ENCODE assay signal across 34 cellular contexts in genomic region chr22:27283240-27283639, GRCh38.
"Had no signal": no experiment of that assay in that cellular context is flagged by ENCODE, and none has a peak within 500 bp of the region (broad histone marks: within the 10 kb centered on the region; RNA-seq: fewer than 3 reads in every experiment).

No MANE protein-coding gene starts in this region.

- H3K27ac ChIP-seq: adrenal gland, body of pancreas, brain microvascular endothelial cell, breast epithelium, cardiac muscle cell, VCaP had no signal

- H3K4me1 ChIP-seq: adrenal gland, body of pancreas, breast epithelium had no signal

- H3K9me3 ChIP-seq: adrenal gland, body of pancreas, breast epithelium had no signal

- FAIRE-seq: astrocyte, TTC549 had no signal

- DNase-seq: activated B cell treated with CpG ODN at 0.5 μM for 24 hours; activated CD4-positive, alpha-beta memory T cell treated with anti-CD3 and anti-CD28 coated beads for 36 hours; activated CD4-positive, alpha-beta T cell treated with anti-CD3 and anti-CD28 coated beads for 4 hours; activated CD4-positive, alpha-beta T cell treated with anti-CD3 and anti-CD28 coated beads, Interleukin-2, amount 10 ng/mL, durations not matched to agents 24 days and 14 days; activated CD4-positive, alpha-beta T cell treated with anti-CD3 and anti-CD28 coated beads, Interleukin-2, amount 50 U/mL, for 1 hour; activated CD4-positive, alpha-beta T cell treated with anti-CD3 and anti-CD28 coated beads, Interleukin-2, amount 50 U/mL, for 4 hours; activated CD4-positive, CD25-positive, alpha-beta regulatory T cell treated with anti-CD3 and anti-CD28 coated beads, Interleukin-2, amount 50 U/mL, for 72 hours; activated CD8-positive, alpha-beta memory T cell treated with anti-CD3 and anti-CD28 coated beads, Interleukin-2, amount 50 U/mL, for 4 hours; activated CD8-positive, alpha-beta T cell treated with anti-CD3 and anti-CD28 coated beads for 36 hours; activated effector memory CD4-positive, alpha-beta T cell treated with anti-CD3 and anti-CD28 coated beads, Interleukin-2, amount 50 U/mL, for 16 hours; activated gamma-delta T cell treated with Interleukin-2 at 50 U/mL for 16 hours; activated naive CD4-positive, alpha-beta T cell; activated naive CD4-positive, alpha-beta T cell treated with anti-CD3 and anti-CD28 coated beads for 36 hours; activated naive CD4-positive, alpha-beta T cell treated with anti-CD3 and anti-CD28 coated beads, Interleukin-2, amount 50 U/mL, for 16 hours; activated naive CD8-positive, alpha-beta T cell treated with anti-CD3 and anti-CD28 coated beads for 36 hours; activated T-cell treated with anti-CD3 and anti-CD28 coated beads for 4 hours; activated T-cell treated with anti-CD3 and anti-CD28 coated beads, Interleukin-2, amount 50 U/mL, for 1 hour; activated T-cell treated with anti-CD3 and anti-CD28 coated beads, Interleukin-2, amount 50 U/mL, for 4 hours; activated T-cell treated with anti-CD3 and anti-CD28 coated beads, Interleukin-2, amount 50 U/mL, for 72 hours; adrenal gland; amniotic stem cell; aorta; body of pancreas; brain microvascular endothelial cell; cerebellar nuclear complex; T-helper 1 cell; T-helper 9 cell had no signal

- H3K36me3 ChIP-seq: adrenal gland, brain microvascular endothelial cell, breast epithelium, cardiac muscle cell had no signal

- H3K4me3 ChIP-seq: adrenal gland, body of pancreas, breast epithelium, cardiac muscle cell had no signal

- ATAC-seq: activated CD8-positive, alpha-beta T cell treated with anti-CD3 and anti-CD28 coated beads for 36 hours; activated naive CD4-positive, alpha-beta T cell treated with anti-CD3 and anti-CD28 coated beads, Interleukin-2, amount 50 U/mL, for 72 hours; activated T-cell treated with anti-CD3 and anti-CD28 coated beads, Interleukin-2, amount 50 U/mL, for 4 hours; activated T-cell treated with anti-CD3 and anti-CD28 coated beads, Interleukin-2, amount 50 U/mL, for 72 hours; activated T-helper 17 cell treated with anti-CD3 and anti-CD28 coated beads, Interleukin-2, amount 50 U/mL, for 72 hours; body of pancreas had no signal

- H3K27me3 ChIP-seq: adrenal gland, body of pancreas, brain microvascular endothelial cell, breast epithelium, cardiac muscle cell had no signal
